Comparison of ENCODE assay signal across 7 cellular contexts in genomic region chr5:88659529-88660325, GRCh38.
DNase-seq lines count a peak whose midpoint lies in the region; ATAC-seq and FAIRE-seq lines count a peak whose summit lies in the region.

No MANE protein-coding gene starts in this region.

- ATAC-seq in HG02938 (IDR thresholded peaks at IDR 0.05; ENCODE audit: unreplicated experiment) (peak; percentile 38), left ventricle myocardium superior (no peak)

- H4K8ac ChIP-seq in neuronal stem cell (ENCODE audit: low read depth, low read length), result no peak overlapping the region

- intact Hi-C loops in left ventricle myocardium superior (cut with micrococcal nuclease), result no loop called here

- H3K4me1 ChIP-seq in neuronal stem cell (ENCODE audit: control insufficient read depth in 2 of 2, insufficient read depth in 1 of 2, low read depth in 1 of 2, low read length in 2 of 2), result peaks cover 9 to 29% of the 10 kb centered on the region in 2 donors

- H3K4me3 ChIP-seq in neuronal stem cell (ENCODE audit: low read length in 2 of 2), result peak overlapping the region in 1 of 2 donors; percentile 59

- no peak overlapping the region for H2BK15ac ChIP-seq in neuronal stem cell (ENCODE audit: low read length)

- no peak overlapping the region for H2BK120ac ChIP-seq in neuronal stem cell (ENCODE audit: low read depth, low read length)

- H3K9me3 ChIP-seq in neuronal stem cell (replicated peaks in 1 of 2; ENCODE audit: control insufficient read depth in 2 of 2, insufficient read depth in 1 of 2, low read depth in 1 of 2, low read length in 2 of 2), result no peaks in the 10 kb centered on the region

- H2AK5ac ChIP-seq in neuronal stem cell (ENCODE audit: low read depth, low read length), result no peak overlapping the region

- no peak overlapping the region for H3K27ac ChIP-seq in neuronal stem cell (replicated peaks; ENCODE audit: low read length)

- H3K4me2 ChIP-seq in neuronal stem cell (ENCODE audit: insufficient read depth, low read length, poor library complexity, severe bottlenecking), result peak overlapping the region; percentile 85

- H3K18ac ChIP-seq in neuronal stem cell (ENCODE audit: low read length), result no peak overlapping the region

- no peaks in the 10 kb centered on the region for H3K79me1 ChIP-seq in neuronal stem cell (ENCODE audit: low read depth, low read length)

- H3K23ac ChIP-seq in neuronal stem cell (ENCODE audit: low read depth, low read length, poor library complexity), result no peak overlapping the region

- WGBS in neuronal stem cell (ENCODE audit: extremely low coverage in 2 of 2, insufficient read length in 2 of 2, insufficient replicate concordance in 1 of 2), 2 donors, result no CpG with 5 or more reads among the region's 32 CpGs

- H4K91ac ChIP-seq in neuronal stem cell (ENCODE audit: low read depth, low read length, poor library complexity), result no peak overlapping the region

- FAIRE-seq in GM19239 (lab: Jason Lieb, UNC), result peak; percentile 54

- no peak overlapping the region for H3K4ac ChIP-seq in neuronal stem cell (ENCODE audit: low read length)

- no peak overlapping the region for H3K14ac ChIP-seq in neuronal stem cell (ENCODE audit: low read length)

- DNase-seq in GM19239 (ENCODE audit: insufficient read length, low spot score), result no peak
- DNase-seq in amygdala (lab: John Stamatoyannopoulos, UW), result peak in 30 of 56 donors; percentile 12 to 75 (median 52)
- peak; percentile 59 for DNase-seq in neuronal stem cell (ENCODE audit: low spot score)
- DNase-seq in NCI-H226, result no peak
- no peak for DNase-seq in left ventricle myocardium superior
- DNase-seq in stimulated activated naive CD4-positive, alpha-beta T cell treated with Interleukin-2 at 50 U/mL for 16 hours (lab: John Stamatoyannopoulos, UW), result no peak

- no peak overlapping the region for H2BK5ac ChIP-seq in neuronal stem cell (ENCODE audit: low read length)

- H3K27me3 ChIP-seq in neuronal stem cell (ENCODE audit: control insufficient read depth in 3 of 3, insufficient read depth in 3 of 3, low read depth in 1 of 3, low read length in 3 of 3), result peaks cover 0 to 21% (median 0%) of the 10 kb centered on the region in 3 experiments

- H2BK12ac ChIP-seq in neuronal stem cell (ENCODE audit: low read length), result no peak overlapping the region

- no peak overlapping the region for H2AFZ ChIP-seq in neuronal stem cell (ENCODE audit: low read length)

- H3K9ac ChIP-seq in neuronal stem cell (ENCODE audit: low read depth, low read length, poor library complexity), result no peak overlapping the region

- no peaks in the 10 kb centered on the region for H3K36me3 ChIP-seq in neuronal stem cell (replicated peaks in 1 of 2; ENCODE audit: control insufficient read depth in 2 of 2, insufficient read depth in 2 of 2, low read length in 2 of 2)

Comparison
In these comparisons a context has a peak if more than half of its experiments do, and no peak if none do; other contexts are left out.
1. DNase-seq: peak in amygdala (30 of 56) and neuronal stem cell (single experiment); none in GM19239 (single experiment), NCI-H226 (single experiment), left ventricle myocardium superior (single experiment) and stimulated activated naive CD4-positive, alpha-beta T cell treated with Interleukin-2 at 50 U/mL for 16 hours (single experiment).